In genomic region chr15:23378946-23379345, GRCh38 we compare ENCODE assay signal across 2 cellular contexts. TPM values are rescaled to one million over a fixed set of nuclear protein-coding genes. Genes with fewer than 3 reads are reported as not detected.
"Had no signal": no experiment of that assay in that cellular context is flagged by ENCODE, and none has a peak within 500 bp of the region (broad histone marks: within the 10 kb centered on the region; RNA-seq: fewer than 3 reads in every experiment).

No MANE protein-coding gene starts in this region.

RNA-seq across cellular contexts. Expression of gene GOLGA8S, which starts 24.4 kb away (rescaled TPM):
- total RNA-seq: G401, GM12878 had no signal

RNA-seq across cellular contexts. Expression of gene GOLGA6L26, which starts 45.0 kb away (rescaled TPM):
- total RNA-seq: G401, GM12878 had no signal
